ENCODE assay signal across 9 cellular contexts in genomic region chr1:181092883-181093282, GRCh38. TPM values are rescaled to one million over a fixed set of nuclear protein-coding genes. Genes with fewer than 3 reads are reported as not detected.
DNase-seq lines count a peak whose midpoint lies in the region; ATAC-seq and TF ChIP-seq lines count a peak whose summit lies in the region.
"Had no signal": no experiment of that assay in that cellular context is flagged by ENCODE, and none has a peak within 500 bp of the region (broad histone marks: within the 10 kb centered on the region; RNA-seq: fewer than 3 reads in every experiment).

No MANE protein-coding gene starts in this region.

- CTCF ChIA-PET in CD8-positive, alpha-beta T cell (lab: Charles Lee): interaction anchor here (1.0 to 6.7 kb wide), 3 partner anchors 11 to 75 kb away, joined by 3 to 57 read pairs (median 18); no protein-coding TSS in a partner anchor

- no peaks in the 10 kb centered on the region for H3K9me3 Mint-ChIP-seq in CD8-positive, alpha-beta T cell
- H3K9me3 Mint-ChIP-seq in endodermal cell (no peaks in the 10 kb centered on the region), neural crest cell (no peaks in the 10 kb centered on the region)

- no peak overlapping the region for H3K9ac ChIP-seq in Loucy (ENCODE audit: low read depth, low read length, poor library complexity, severe bottlenecking)
- no peak overlapping the region for H3K9ac ChIP-seq in endodermal cell (ENCODE audit: extremely low read depth, low read length, poor library complexity, severe bottlenecking)

- H3K4me3 ChIP-seq in CD8-positive, alpha-beta T cell (ENCODE audit: low read depth, low read length): no peak overlapping the region
- H3K4me3 ChIP-seq in Loucy (ENCODE audit: low read length, poor library complexity, severe bottlenecking): peak overlapping the region; percentile 81
- peak overlapping the region; percentile 98 for H3K4me3 ChIP-seq in endodermal cell (ENCODE audit: low read length)

- no peaks in the 10 kb centered on the region for H3K9me2 ChIP-seq in Loucy (replicated peaks; ENCODE audit: low read depth, low read length)

- H3K36me3 ChIP-seq in CD8-positive, alpha-beta T cell (ENCODE audit: insufficient read depth, low read length): no peaks in the 10 kb centered on the region
- no peaks in the 10 kb centered on the region for H3K36me3 ChIP-seq in Loucy (ENCODE audit: insufficient read depth, low read length)
- H3K36me3 ChIP-seq in endodermal cell (ENCODE audit: control insufficient read depth, insufficient read depth, low read length): peaks cover 28% of the 10 kb centered on the region

- no peak overlapping the region for H3K4me3 Mint-ChIP-seq in CD8-positive, alpha-beta T cell
- H3K4me3 Mint-ChIP-seq in endodermal cell (no peak overlapping the region), neural crest cell (peak overlapping the region; percentile 62)

- H3K4me1 Mint-ChIP-seq in CD8-positive, alpha-beta T cell (ENCODE audit: low read depth): peaks cover 39% of the 10 kb centered on the region
- peaks cover 57% of the 10 kb centered on the region for H3K4me1 Mint-ChIP-seq in endodermal cell
- peaks cover 70% of the 10 kb centered on the region for H3K4me1 Mint-ChIP-seq in neural crest cell

- H3K27ac Mint-ChIP-seq in CD8-positive, alpha-beta T cell: peak overlapping the region; percentile 25
- H3K27ac Mint-ChIP-seq in endodermal cell (no peak overlapping the region), neural crest cell (ENCODE audit: unreplicated experiment) (no peak overlapping the region)

- TF ChIP-seq CTCF in CD8-positive, alpha-beta T cell (IDR thresholded peaks at IDR 0.05): no peak
- TF ChIP-seq CTCF in Loucy (conservative IDR thresholded peaks at IDR 0.05; ENCODE audit: low read length): no peak
- no peak for TF ChIP-seq CTCF in endodermal cell (conservative IDR thresholded peaks at IDR 0.05)
- no peak for TF ChIP-seq CTCF in neural crest cell (conservative IDR thresholded peaks at IDR 0.05)

- ATAC-seq in CD8-positive, alpha-beta T cell: no peak

- peaks cover 67% of the 10 kb centered on the region for H3K79me2 ChIP-seq in Loucy (ENCODE audit: insufficient read depth, low read length)

- peaks cover 21% of the 10 kb centered on the region for H3K36me3 Mint-ChIP-seq in CD8-positive, alpha-beta T cell
- H3K36me3 Mint-ChIP-seq in endodermal cell (ENCODE audit: low read depth) (peaks cover 21% of the 10 kb centered on the region), neural crest cell (ENCODE audit: low read depth) (no peaks in the 10 kb centered on the region)

- intact Hi-C loops in CD8-positive, alpha-beta T cell (cut with DNase I, micrococcal nuclease): loop anchor here in 1 of 2 experiments (1.0 kb wide), 1 partner anchor 9 kb away; no protein-coding TSS in a partner anchor

- POLR2A ChIA-PET in CD8-positive, alpha-beta T cell (lab: Charles Lee): interaction anchor here (6.4 kb wide), 1 partner anchor 13 kb away, joined by 143 read pairs; no protein-coding TSS in a partner anchor

- H3K27ac ChIP-seq in CD8-positive, alpha-beta T cell (ENCODE audit: low read depth, low read length): no peak overlapping the region
- no peak overlapping the region for H3K27ac ChIP-seq in endodermal cell (ENCODE audit: low read depth, low read length)

- H3K27me3 ChIP-seq in CD8-positive, alpha-beta T cell (ENCODE audit: insufficient read depth, low read length): no peaks in the 10 kb centered on the region
- H3K27me3 ChIP-seq in Loucy (ENCODE audit: insufficient read depth, low read length, poor library complexity, severe bottlenecking) (no peaks in the 10 kb centered on the region), endodermal cell (ENCODE audit: control insufficient read depth, insufficient read depth, low read length, poor library complexity, severe bottlenecking) (no peaks in the 10 kb centered on the region)

- 99 to 100% methylated on average over 1 to 3 of the region's 3 CpGs for WGBS in endodermal cell (ENCODE audit: insufficient coverage in 1 of 2, insufficient read length in 1 of 2), 2 experiments

- no peak for DNase-seq in CD8-positive, alpha-beta T cell
- DNase-seq in endodermal cell: no peak
- no peak for DNase-seq in neural crest cell (ENCODE audit: low read depth, low spot score)
- DNase-seq in iPS-NIHi7 (ENCODE audit: extremely low spot score): no peak
- DNase-seq in NCI-H187 treated with DMSO at 0.1 percent for 48 hours (lab: John Stamatoyannopoulos, UW): no peak
- no peak for DNase-seq in NCI-H1105 (lab: John Stamatoyannopoulos, UW)
- no peak for DNase-seq in Kasumi-1 (lab: John Stamatoyannopoulos, UW)
- DNase-seq: NCI-H774 had no signal

- no peaks in the 10 kb centered on the region for H3K27me3 Mint-ChIP-seq in CD8-positive, alpha-beta T cell (ENCODE audit: low read depth)
- H3K27me3 Mint-ChIP-seq in endodermal cell (ENCODE audit: insufficient read depth) (peaks cover 32% of the 10 kb centered on the region), neural crest cell (ENCODE audit: low read depth) (peaks cover 5% of the 10 kb centered on the region)

- no peaks in the 10 kb centered on the region for H3K9me3 ChIP-seq in CD8-positive, alpha-beta T cell (ENCODE audit: low read length)
- H3K9me3 ChIP-seq in Loucy (ENCODE audit: insufficient read depth, low read depth, low read length) (no peaks in the 10 kb centered on the region), endodermal cell (ENCODE audit: control insufficient read depth, low read length) (no peaks in the 10 kb centered on the region)

- H3K4me1 ChIP-seq in CD8-positive, alpha-beta T cell (ENCODE audit: insufficient read depth, low read length): peaks cover 19% of the 10 kb centered on the region
- H3K4me1 ChIP-seq in Loucy (ENCODE audit: insufficient read depth, low read length, poor library complexity, severe bottlenecking) (peaks cover 32% of the 10 kb centered on the region), endodermal cell (ENCODE audit: control insufficient read depth, insufficient read depth, low read length) (peaks cover 14% of the 10 kb centered on the region)

- H3F3A ChIP-seq in Loucy (ENCODE audit: low read depth): no peaks in the 10 kb centered on the region

- H2AFZ ChIP-seq in Loucy (ENCODE audit: low read length): no peak overlapping the region

- H4K20me1 ChIP-seq in Loucy (ENCODE audit: insufficient read depth, low read length, poor library complexity, severe bottlenecking): peaks cover 49% of the 10 kb centered on the region

- H3K4me2 ChIP-seq in Loucy (ENCODE audit: low read depth, low read length, poor library complexity, severe bottlenecking): peak overlapping the region; percentile 97

RNA-seq across cellular contexts. Expression of gene IER5, which starts 4.4 kb away (rescaled TPM):
- 10 to 100 TPM; 74.7 to 76.6 TPM for total RNA-seq in CD8-positive, alpha-beta T cell
- 10 to 100 TPM; 13.2 to 21.2 TPM for total RNA-seq in endodermal cell
- polyA plus RNA-seq in endodermal cell (2013, experiment 1 of 2): 16.8 TPM
- 18.5 TPM for polyA plus RNA-seq in endodermal cell (2013, experiment 2 of 2)
- 7.5 and 7.7 TPM in 2 replicates for total RNA-seq in neural crest cell

RNA-seq across cellular contexts. Expression of gene MR1, which starts 59.1 kb away (rescaled TPM):
- total RNA-seq in CD8-positive, alpha-beta T cell: 10 to 100 TPM; 15.4 to 16.0 TPM
- total RNA-seq in endodermal cell: under 1 TPM; 0.22 to 0.35 TPM
- polyA plus RNA-seq in endodermal cell (2013, experiment 1 of 2): 0.32 TPM
- 0.25 TPM for polyA plus RNA-seq in endodermal cell (2013, experiment 2 of 2)
- total RNA-seq in neural crest cell: 0.21 TPM in 1 of 2 replicates, not detected in the other

Comparison
In these comparisons a context has a peak if more than half of its experiments do, and no peak if none do; other contexts are left out.
1. RNA of gene MR1, which starts 59.1 kb away (total RNA-seq): 15.4 to 16.0 TPM in CD8-positive, alpha-beta T cell; 0.22 to 0.35 TPM in endodermal cell and 0.21 TPM in neural crest cell; every median in the first group is over 10 times any median in the second.